10 cellular contexts compared by ENCODE assay signal in genomic region chr11:65445604-65446445, GRCh38. TPM values are rescaled to one million over a fixed set of nuclear protein-coding genes. Genes with fewer than 3 reads are reported as not detected.
DNase-seq lines count a peak whose midpoint lies in the region; ATAC-seq and TF ChIP-seq lines count a peak whose summit lies in the region.
"Had no signal": no experiment of that assay in that cellular context is flagged by ENCODE, and none has a peak within 500 bp of the region (broad histone marks: within the 10 kb centered on the region; RNA-seq: fewer than 3 reads in every experiment).

No MANE protein-coding gene starts in this region.

- H3K4me3 ChIP-seq in breast epithelium (no peak overlapping the region), aorta (ENCODE audit: low read length in 2 of 2) (no peak overlapping the region)

- peaks cover 22% of the 10 kb centered on the region for H3K4me1 Mint-ChIP-seq in activated naive CD8-positive, alpha-beta T cell (ENCODE audit: low read depth)
- H3K4me1 Mint-ChIP-seq in activated naive CD8-positive, alpha-beta T cell treated with anti-CD3 and anti-CD28 coated beads, Interleukin-2, amount 50 U/mL, for 24 hours = peaks cover 45% of the 10 kb centered on the region
- H3K4me1 Mint-ChIP-seq in memory B cell = peaks cover 31% of the 10 kb centered on the region

- peak overlapping the region; percentile 50 for H3K27ac Mint-ChIP-seq in activated naive CD8-positive, alpha-beta T cell
- no peak overlapping the region for H3K27ac Mint-ChIP-seq in activated naive CD8-positive, alpha-beta T cell treated with anti-CD3 and anti-CD28 coated beads, Interleukin-2, amount 50 U/mL, for 24 hours
- peak overlapping the region; percentile 63 for H3K27ac Mint-ChIP-seq in memory B cell

- H3K36me3 ChIP-seq in breast epithelium (no peaks in the 10 kb centered on the region), aorta (ENCODE audit: control insufficient read depth in 1 of 2, insufficient read depth in 2 of 2, low read length in 1 of 2) (peaks cover 1 to 4% of the 10 kb centered on the region in 2 donors)

- H3K27ac ChIP-seq in breast epithelium = peak overlapping the region; percentile 76 to 81
- no peak overlapping the region for H3K27ac ChIP-seq in aorta (ENCODE audit: low read depth in 1 of 2, low read length in 2 of 2)

- TF ChIP-seq CTCF in breast epithelium (IDR thresholded peaks at IDR 0.05) = no peak

- intact Hi-C loops in breast epithelium (cut with DNase I; ENCODE audit: low total_unique reads) = no loop called here
- intact Hi-C loops in aorta (cut with DNase I) = no loop called here

- no peak for TF ChIP-seq POLR2A in breast epithelium (IDR thresholded peaks at IDR 0.05)

- peaks cover 0 to 24% of the 10 kb centered on the region in 2 donors for H3K4me1 ChIP-seq in breast epithelium
- H3K4me1 ChIP-seq in aorta (ENCODE audit: control insufficient read depth in 1 of 2, insufficient read depth in 2 of 2, low read length in 2 of 2) = no peaks in the 10 kb centered on the region

- no peak for DNase-seq in activated naive CD8-positive, alpha-beta T cell treated with anti-CD3 and anti-CD28 coated beads, Interleukin-2, amount 50 U/mL, for 24 hours
- no peak for DNase-seq in breast epithelium (ENCODE audit: low spot score in 2 of 2)
- DNase-seq in memory B cell (ENCODE audit: low spot score in 2 of 2) = no peak
- DNase-seq in aorta = peak in 1 of 2 donors; percentile 79
- no peak for DNase-seq in activated T-cell treated with anti-CD3 and anti-CD28 coated beads, Interleukin-2, amount 50 U/mL, for 1 hour
- no peak for DNase-seq in NCI-H187 (lab: John Stamatoyannopoulos, UW)
- DNase-seq: COR-L47 had no signal

- no peak for ATAC-seq in activated naive CD8-positive, alpha-beta T cell treated with anti-CD3 and anti-CD28 coated beads, Interleukin-2, amount 50 U/mL, for 24 hours
- ATAC-seq in memory B cell (ENCODE audit: low read depth) (no peak), aorta (ENCODE audit: low FRiP score) (peak; percentile 24), GM21526 (IDR thresholded peaks at IDR 0.05; ENCODE audit: low FRiP score, unreplicated experiment) (no peak)

- WGBS in aorta, 2 donors = 78 to 82% methylated on average over 11 of the region's 11 CpGs

- peaks cover 7% of the 10 kb centered on the region for H3K36me3 Mint-ChIP-seq in activated naive CD8-positive, alpha-beta T cell
- H3K36me3 Mint-ChIP-seq in activated naive CD8-positive, alpha-beta T cell treated with anti-CD3 and anti-CD28 coated beads, Interleukin-2, amount 50 U/mL, for 24 hours (ENCODE audit: low read depth) = peaks cover 14% of the 10 kb centered on the region
- peaks cover 7% of the 10 kb centered on the region for H3K36me3 Mint-ChIP-seq in memory B cell

- no peaks in the 10 kb centered on the region for H3K9me3 Mint-ChIP-seq in activated naive CD8-positive, alpha-beta T cell (ENCODE audit: low read depth)
- no peaks in the 10 kb centered on the region for H3K9me3 Mint-ChIP-seq in activated naive CD8-positive, alpha-beta T cell treated with anti-CD3 and anti-CD28 coated beads, Interleukin-2, amount 50 U/mL, for 24 hours
- no peaks in the 10 kb centered on the region for H3K9me3 Mint-ChIP-seq in memory B cell

- H3K27me3 ChIP-seq in breast epithelium = no peaks in the 10 kb centered on the region
- H3K27me3 ChIP-seq in aorta (ENCODE audit: control insufficient read depth in 1 of 2, insufficient read depth in 2 of 2, low read length in 1 of 2) = no peaks in the 10 kb centered on the region

- H3K9me3 ChIP-seq in breast epithelium (no peaks in the 10 kb centered on the region), aorta (ENCODE audit: control insufficient read depth, low read length) (no peaks in the 10 kb centered on the region)

- no peak overlapping the region for H3K4me3 Mint-ChIP-seq in activated naive CD8-positive, alpha-beta T cell
- H3K4me3 Mint-ChIP-seq in activated naive CD8-positive, alpha-beta T cell treated with anti-CD3 and anti-CD28 coated beads, Interleukin-2, amount 50 U/mL, for 24 hours = no peak overlapping the region
- H3K4me3 Mint-ChIP-seq in memory B cell = no peak overlapping the region
- H3K4me3 Mint-ChIP-seq: nephron had no signal

- H3K27me3 Mint-ChIP-seq in activated naive CD8-positive, alpha-beta T cell = no peaks in the 10 kb centered on the region
- no peaks in the 10 kb centered on the region for H3K27me3 Mint-ChIP-seq in activated naive CD8-positive, alpha-beta T cell treated with anti-CD3 and anti-CD28 coated beads, Interleukin-2, amount 50 U/mL, for 24 hours
- H3K27me3 Mint-ChIP-seq in memory B cell = no peaks in the 10 kb centered on the region

RNA-seq across cellular contexts. Expression of gene NEAT1, which starts 23.2 kb away (rescaled TPM):
- total RNA-seq in breast epithelium (100 to 1,000 TPM; 323 to 391 (median 351) TPM), aorta (1,000 to 10,000 TPM; 1,566 to 1,734 TPM)
- polyA plus RNA-seq in aorta = 1,000 to 10,000 TPM in 1 of 2 donors, 100 to 1,000 TPM in 1; 239 to 1,307 TPM

RNA-seq across cellular contexts. Expression of gene MALAT1, which starts 53.0 kb away (rescaled TPM):
- total RNA-seq in breast epithelium (over 10,000 TPM; 14,217 to 22,312 (median 18,959) TPM), aorta (over 10,000 TPM; 16,103 to 18,225 TPM)
- polyA plus RNA-seq in aorta = 100 to 1,000 TPM; 228 to 370 TPM

RNA-seq across cellular contexts. Expression of gene FRMD8, which starts 59.4 kb away (rescaled TPM):
- total RNA-seq in breast epithelium (10 to 100 TPM; 22.9 to 57.0 (median 49.0) TPM), aorta (10 to 100 TPM; 27.8 to 39.5 TPM)
- polyA plus RNA-seq in aorta = 10 to 100 TPM; 16.8 to 19.2 TPM

Comparison
In these comparisons a context has a peak if more than half of its experiments do, and no peak if none do; other contexts are left out.
1. H3K27ac ChIP-seq: peak in breast epithelium (2 of 2); none in aorta (0 of 2).